8 cellular contexts compared by ENCODE assay signal in genomic region chr3:101803152-101803782, GRCh38. TPM values are rescaled to one million over a fixed set of nuclear protein-coding genes. Genes with fewer than 3 reads are reported as not detected.
A peak's percentile ranks its signal among the peaks of the same experiment; 100 is the strongest.
DNase-seq lines count a peak whose midpoint lies in the region; ATAC-seq and TF ChIP-seq lines count a peak whose summit lies in the region.

No MANE protein-coding gene starts in this region.

- peak; percentile 94 for ATAC-seq in GM21737 (IDR thresholded peaks at IDR 0.05; ENCODE audit: unreplicated experiment)
- peak; percentile 99 for ATAC-seq in IMR-90 (ENCODE audit: low read depth)

- H3K4me3 ChIP-seq in IMR-90 (ENCODE audit: insufficient read depth, low read depth, low read length) (no peak overlapping the region), OCI-LY1 (ENCODE audit: low read depth, low read length, poor library complexity, severe bottlenecking) (no peak overlapping the region), fibroblast of villous mesenchyme (ENCODE audit: low read depth, low read length) (no peak overlapping the region), ovary (no peak overlapping the region)

- POLR2A ChIA-PET in IMR-90 (lab: Charles Lee; ENCODE audit: unreplicated experiment), result interaction anchor here (1.2 kb wide), 1 partner anchor 24 kb away, joined by 4 read pairs; the partner anchor contains the start of gene NXPE3

- in situ Hi-C loops in IMR-90 (cut with MboI; ENCODE audit: low sequenced_read_pairs), result loop anchor here (10.0 kb wide), 1 partner anchor 732 kb away; no protein-coding TSS in a partner anchor

- no peak overlapping the region for H2BK15ac ChIP-seq in IMR-90 (ENCODE audit: low read depth, low read length)

- H4K91ac ChIP-seq in IMR-90 (ENCODE audit: insufficient read depth, low read depth, low read length), result no peak overlapping the region

- H3K27me3 ChIP-seq in IMR-90 (ENCODE audit: control insufficient read depth, insufficient read depth, low read length) (no peaks in the 10 kb centered on the region), OCI-LY1 (ENCODE audit: insufficient read depth, low read length) (no peaks in the 10 kb centered on the region), ovary (no peaks in the 10 kb centered on the region)

- peak; percentile 46 for TF ChIP-seq RAD21 in IMR-90 (IDR thresholded peaks at IDR 0.05; ENCODE audit: low read length)

- H3K27me3 Mint-ChIP-seq in activated T-helper 2 cell treated with anti-CD3 and anti-CD28 coated beads, Interferon-gamma antibody, Interleukin-2, Interleukin-4, amounts not matched to agents 10 μg/mL and 5 μg/mL and 100 μg/mL, durations not matched to agents 14 hours and 24 hours and 36 hours (ENCODE audit: low read depth), result no peaks in the 10 kb centered on the region

- H3K36me3 Mint-ChIP-seq in activated T-helper 2 cell treated with anti-CD3 and anti-CD28 coated beads, Interferon-gamma antibody, Interleukin-2, Interleukin-4, amounts not matched to agents 10 μg/mL and 5 μg/mL and 100 μg/mL, durations not matched to agents 14 hours and 24 hours and 36 hours (ENCODE audit: low read depth), result peaks cover 36% of the 10 kb centered on the region

- H2AK9ac ChIP-seq in IMR-90 (replicated peaks; ENCODE audit: low read depth, low read length, poor library complexity), result no peak overlapping the region

- H2BK5ac ChIP-seq in IMR-90 (ENCODE audit: low read depth, low read length, poor library complexity, severe bottlenecking), result no peak overlapping the region

- H3K79me2 ChIP-seq in OCI-LY1 (ENCODE audit: insufficient read depth, low read length), result no peaks in the 10 kb centered on the region

- H3K79me1 ChIP-seq in IMR-90 (ENCODE audit: low read depth in 1 of 2, low read length in 2 of 2), result peaks cover 12 to 15% of the 10 kb centered on the region in 2 experiments

- H3K4me2 ChIP-seq in IMR-90 (ENCODE audit: low read depth, low read length) (no peak overlapping the region), OCI-LY1 (ENCODE audit: low read length) (no peak overlapping the region)

- H2AK5ac ChIP-seq in IMR-90 (ENCODE audit: low read depth, low read length), result no peak overlapping the region

- H3K14ac ChIP-seq in IMR-90 (replicated peaks; ENCODE audit: low read depth, low read length), result no peak overlapping the region

- TF ChIP-seq CTCF in GM10266 (IDR thresholded peaks at IDR 0.05; ENCODE audit: control insufficient read depth, insufficient read depth, low read depth, missing control alignments), result peak; percentile 86
- TF ChIP-seq CTCF in IMR-90 (conservative IDR thresholded peaks at IDR 0.05; ENCODE audit: low read depth, low read length), result peak; percentile 78
- peak; percentile 90 for TF ChIP-seq CTCF in OCI-LY1 (IDR thresholded peaks at IDR 0.05; ENCODE audit: low read length)
- peak; percentile 86 for TF ChIP-seq CTCF in fibroblast of villous mesenchyme (IDR thresholded peaks at IDR 0.05; ENCODE audit: insufficient read depth, low read depth, low read length)
- TF ChIP-seq CTCF in ovary (IDR thresholded peaks at IDR 0.05), result peak; percentile 42 to 74 (median 65)

- no peak overlapping the region for H4K8ac ChIP-seq in IMR-90 (ENCODE audit: low read depth in 2 of 2, low read length in 2 of 2)

- H3K23ac ChIP-seq in IMR-90 (ENCODE audit: low read depth, low read length), result no peak overlapping the region

- TF ChIP-seq POLR2A in IMR-90 (IDR thresholded peaks at IDR 0.05; ENCODE audit: low read depth, low read length), result no peak
- no peak for TF ChIP-seq POLR2A in ovary (IDR thresholded peaks at IDR 0.05)

- H3K27ac Mint-ChIP-seq in activated T-helper 2 cell treated with anti-CD3 and anti-CD28 coated beads, Interferon-gamma antibody, Interleukin-2, Interleukin-4, amounts not matched to agents 10 μg/mL and 5 μg/mL and 100 μg/mL, durations not matched to agents 14 hours and 24 hours and 36 hours, result peak overlapping the region; percentile 30

- H4K20me1 ChIP-seq in IMR-90 (ENCODE audit: insufficient read depth, low read length) (0 out of 2 replicates have a peak, but pooled peaks cover 3% of the 10 kb centered on the region), OCI-LY1 (ENCODE audit: insufficient read depth, low read length) (no peaks in the 10 kb centered on the region)

- no peaks in the 10 kb centered on the region for H3K9me1 ChIP-seq in IMR-90 (ENCODE audit: insufficient read depth, low read length)

- no peak for TF ChIP-seq EP300 in ovary (IDR thresholded peaks at IDR 0.05)

- H3K36me3 ChIP-seq in IMR-90 (ENCODE audit: control insufficient read depth, insufficient read depth, low read length), result peaks cover 18% of the 10 kb centered on the region
- H3K36me3 ChIP-seq in OCI-LY1 (ENCODE audit: insufficient read depth, low read length), result peaks cover 18% of the 10 kb centered on the region
- H3K36me3 ChIP-seq in ovary, result no peaks in the 10 kb centered on the region

- H3K9ac ChIP-seq in IMR-90 (ENCODE audit: low read depth, low read length) (no peak overlapping the region), OCI-LY1 (ENCODE audit: low read length) (no peak overlapping the region)

- H2BK120ac ChIP-seq in IMR-90 (ENCODE audit: low read depth, low read length), result no peak overlapping the region

- H3F3A ChIP-seq in OCI-LY1 (ENCODE audit: insufficient read depth, low read length), result no peaks in the 10 kb centered on the region

- intact Hi-C loops in IMR-90 (cut with micrococcal nuclease), result loop anchor here (2.0 kb wide), 1 partner anchor 734 kb away; no protein-coding TSS in a partner anchor
- intact Hi-C loops in activated T-helper 2 cell treated with anti-CD3 and anti-CD28 coated beads, Interferon-gamma antibody, Interleukin-2, Interleukin-4, amounts not matched to agents 10 μg/mL and 5 μg/mL and 100 μg/mL, durations not matched to agents 14 hours and 24 hours and 36 hours (cut with micrococcal nuclease), result loop anchor here (5.0 to 10.0 kb wide), 3 partner anchors 106 to 734 kb away; no protein-coding TSS in a partner anchor
- intact Hi-C loops in ovary (cut with DNase I), result loop anchor here in 1 of 4 donors (10.0 kb wide), 1 partner anchor 732 kb away; no protein-coding TSS in a partner anchor

- no peak overlapping the region for H3K4me3 Mint-ChIP-seq in activated T-helper 2 cell treated with anti-CD3 and anti-CD28 coated beads, Interferon-gamma antibody, Interleukin-2, Interleukin-4, amounts not matched to agents 10 μg/mL and 5 μg/mL and 100 μg/mL, durations not matched to agents 14 hours and 24 hours and 36 hours (ENCODE audit: low read depth)

- H3K9me3 Mint-ChIP-seq in activated T-helper 2 cell treated with anti-CD3 and anti-CD28 coated beads, Interferon-gamma antibody, Interleukin-2, Interleukin-4, amounts not matched to agents 10 μg/mL and 5 μg/mL and 100 μg/mL, durations not matched to agents 14 hours and 24 hours and 36 hours, result no peaks in the 10 kb centered on the region

- CTCF ChIA-PET in IMR-90 (lab: Yijun Ruan, JAX), result interaction anchor here (0.5 to 8.5 kb wide), 11 partner anchors 9 to 442 kb away, joined by 3 to 81 read pairs (median 4); no protein-coding TSS in a partner anchor

- H2AFZ ChIP-seq in IMR-90 (replicated peaks; ENCODE audit: low read length, poor library complexity), result no peak overlapping the region
- H2AFZ ChIP-seq in OCI-LY1 (ENCODE audit: low read length), result no peak overlapping the region

- WGBS in IMR-90 (ENCODE audit: extremely low coverage in 2 of 2, insufficient read length in 1 of 2), 2 experiments, result no CpG with 5 or more reads among the region's 9 CpGs
- WGBS in ovary, 3 donors, result 77 to 80% (median 78%) methylated on average over 9 of the region's 9 CpGs

- H3K4ac ChIP-seq in IMR-90 (ENCODE audit: low read depth, low read length), result no peak overlapping the region

- BruUV-seq in IMR-90 (replicated peaks; lab: Mats Ljungman, UMichigan), result no TSS peak

- H3K9me3 ChIP-seq in IMR-90 (ENCODE audit: control insufficient read depth, insufficient read depth, low read length), result no peaks in the 10 kb centered on the region
- H3K9me3 ChIP-seq in OCI-LY1 (ENCODE audit: low read length), result no peaks in the 10 kb centered on the region
- no peaks in the 10 kb centered on the region for H3K9me3 ChIP-seq in ovary

- no peak overlapping the region for H3K56ac ChIP-seq in IMR-90 (ENCODE audit: extremely low read depth, insufficient read depth, low read length)

- H3K4me1 ChIP-seq in IMR-90 (ENCODE audit: control insufficient read depth, insufficient read depth, low read length) (no peaks in the 10 kb centered on the region), OCI-LY1 (ENCODE audit: insufficient read depth, low read length, severe bottlenecking) (no peaks in the 10 kb centered on the region), ovary (ENCODE audit: insufficient read depth) (peaks cover 2% of the 10 kb centered on the region)

- H3K18ac ChIP-seq in IMR-90 (ENCODE audit: low read depth, low read length), result no peak overlapping the region

- no peak overlapping the region for H3K27ac ChIP-seq in IMR-90 (ENCODE audit: insufficient read depth, low read length)
- no peak overlapping the region for H3K27ac ChIP-seq in OCI-LY1 (ENCODE audit: low read depth, low read length, poor library complexity, severe bottlenecking)
- no peak overlapping the region for H3K27ac ChIP-seq in ovary

- no peaks in the 10 kb centered on the region for H3K9me2 ChIP-seq in OCI-LY1 (ENCODE audit: low read depth, low read length)

- DNase-seq in GM10266 (ENCODE audit: extremely low spot score), result peak; percentile 54
- peak; percentile 79 for DNase-seq in IMR-90
- no peak for DNase-seq in activated T-helper 2 cell treated with anti-CD3 and anti-CD28 coated beads, Interferon-gamma antibody, Interleukin-2, Interleukin-4, amounts not matched to agents 10 μg/mL and 5 μg/mL and 100 μg/mL, durations not matched to agents 14 hours and 24 hours and 36 hours (ENCODE audit: low spot score)
- peak; percentile 84 for DNase-seq in fibroblast of villous mesenchyme (ENCODE audit: low read depth)
- DNase-seq in ovary, result peak in 3 of 5 donors; percentile 21 to 63 (median 30)
- DNase-seq in T1000 (lab: John Stamatoyannopoulos, UW), result no peak

- no peak overlapping the region for H2BK20ac ChIP-seq in IMR-90 (ENCODE audit: low read depth, low read length)

- peaks cover 16% of the 10 kb centered on the region for H3K4me1 Mint-ChIP-seq in activated T-helper 2 cell treated with anti-CD3 and anti-CD28 coated beads, Interferon-gamma antibody, Interleukin-2, Interleukin-4, amounts not matched to agents 10 μg/mL and 5 μg/mL and 100 μg/mL, durations not matched to agents 14 hours and 24 hours and 36 hours (ENCODE audit: low read depth)

- no peak overlapping the region for H4K5ac ChIP-seq in IMR-90 (ENCODE audit: low read depth, low read length)

- dilution Hi-C loops in IMR-90 (cut with HindIII; ENCODE audit: low sequenced_read_pairs, unreplicated experiment), result loop anchor here (10.0 kb wide), 1 partner anchor 732 kb away; no protein-coding TSS in a partner anchor

RNA-seq across cellular contexts. Expression of gene NXPE3, which starts 24.3 kb away (rescaled TPM):
- 23.1 and 23.8 TPM in 2 replicates for total RNA-seq in IMR-90 (2012; rRNA removed)
- 18.5 and 20.0 TPM in 2 replicates for polyA plus RNA-seq in IMR-90 (2012; rRNA removed)
- polyA plus RNA-seq in IMR-90 (2012; cell fraction: cytosol; rRNA removed), result 11.3 and 12.6 TPM in 2 replicates
- polyA plus RNA-seq in IMR-90 (2012; cell fraction: nucleus; rRNA removed; ENCODE audit: low replicate concordance), result 9.4 and 12.0 TPM in 2 replicates
- 18.1 and 21.2 TPM in 2 replicates for total RNA-seq in activated T-helper 2 cell treated with anti-CD3 and anti-CD28 coated beads, Interferon-gamma antibody, Interleukin-2, Interleukin-4, amounts not matched to agents 10 μg/mL and 5 μg/mL and 100 μg/mL, durations not matched to agents 14 hours and 24 hours and 36 hours
- total RNA-seq in fibroblast of villous mesenchyme, result 14.2 and 22.0 TPM in 2 replicates
- 10 to 100 TPM in 5 of 7 donors, 1 to 10 TPM in 2; 5.6 to 15.2 (median 13.1) TPM for total RNA-seq in ovary
- 10 to 100 TPM in 1 of 2 donors, 1 to 10 TPM in 1; 7.1 to 16.4 TPM for polyA plus RNA-seq in ovary

RNA-seq across cellular contexts. Expression of gene NFKBIZ, which starts 46.0 kb away (rescaled TPM):
- 35.0 and 43.0 TPM in 2 replicates for total RNA-seq in IMR-90 (2012; rRNA removed)
- polyA plus RNA-seq in IMR-90 (2012; rRNA removed), result 40.9 and 56.2 TPM in 2 replicates
- 42.6 and 52.3 TPM in 2 replicates for polyA plus RNA-seq in IMR-90 (2012; cell fraction: cytosol; rRNA removed)
- polyA plus RNA-seq in IMR-90 (2012; cell fraction: nucleus; rRNA removed; ENCODE audit: low replicate concordance), result 482 and 691 TPM in 2 replicates
- 122 and 140 TPM in 2 replicates for total RNA-seq in activated T-helper 2 cell treated with anti-CD3 and anti-CD28 coated beads, Interferon-gamma antibody, Interleukin-2, Interleukin-4, amounts not matched to agents 10 μg/mL and 5 μg/mL and 100 μg/mL, durations not matched to agents 14 hours and 24 hours and 36 hours
- 108 and 126 TPM in 2 replicates for total RNA-seq in fibroblast of villous mesenchyme
- total RNA-seq in ovary, result 100 to 1,000 TPM in 1 of 7 donors, 10 to 100 TPM in 6; 29.2 to 194 (median 45.5) TPM
- 10 to 100 TPM in 1 of 2 donors, 1 to 10 TPM in 1; 7.5 to 18.8 TPM for polyA plus RNA-seq in ovary

Comparison
In these comparisons a context has a peak if more than half of its experiments do, and no peak if none do; other contexts are left out.
1. DNase-seq: peak in GM10266 (single experiment), IMR-90 (single experiment), fibroblast of villous mesenchyme (single experiment) and ovary (3 of 5); none in activated T-helper 2 cell treated with anti-CD3 and anti-CD28 coated beads, Interferon-gamma antibody, Interleukin-2, Interleukin-4, amounts not matched to agents 10 μg/mL and 5 μg/mL and 100 μg/mL, durations not matched to agents 14 hours and 24 hours and 36 hours (single experiment) and T1000 (single experiment).
2. Peak in every context shown above with its lines, with median percentiles within 50 percentile points of each other: CTCF ChIP-seq.